26 cellular contexts compared by ENCODE assay signal in the genomic region with DNA sequence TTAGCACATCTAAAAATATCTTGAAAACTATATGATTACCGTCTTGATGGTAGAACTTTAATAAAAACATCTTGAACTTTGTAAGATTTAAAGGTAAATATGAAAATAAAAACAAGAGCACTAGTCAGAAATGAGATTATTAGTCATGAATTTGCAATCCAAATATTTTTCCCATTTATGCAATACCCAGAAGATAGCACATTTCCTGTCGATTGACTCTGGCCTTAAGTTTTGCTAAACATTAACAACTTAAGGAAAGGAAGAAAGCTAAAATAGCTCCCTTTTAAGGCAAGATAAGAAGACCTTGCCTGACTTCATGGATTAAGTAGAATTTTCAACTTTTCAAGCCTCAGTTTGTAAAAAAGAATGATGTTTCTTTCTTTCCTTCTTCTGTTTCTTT.
A peak's percentile ranks its signal among the peaks of the same experiment; 100 is the strongest.
DNase-seq lines count a peak whose midpoint lies in the region; ATAC-seq and TF ChIP-seq lines count a peak whose summit lies in the region.
"Had no signal": no experiment of that assay in that cellular context is flagged by ENCODE, and none has a peak within 500 bp of the region (broad histone marks: within the 10 kb centered on the region; RNA-seq: fewer than 3 reads in every experiment).

No MANE protein-coding gene starts in this region.

- ATAC-seq in gastroesophageal sphincter: no peak
- ATAC-seq: heart left ventricle, K562, right lobe of liver, T-helper 17 cell had no signal

- H3K4me1 Mint-ChIP-seq in osteocyte (ENCODE audit: unreplicated experiment): peaks cover 36% of the 10 kb centered on the region
- H3K4me1 Mint-ChIP-seq: memory B cell, neural crest cell, T-helper 17 cell had no signal

- DNase-seq in EL (peak; percentile 43), amniotic epithelial cell (ENCODE audit: low read depth) (peak; percentile 69), fibroblast of pulmonary artery (ENCODE audit: low read depth) (peak; percentile 92), osteocyte (ENCODE audit: extremely low spot score, unreplicated experiment) (no peak), retina (no peak), NCI-H2196 treated with DMSO at 0.1 percent for 48 hours (lab: John Stamatoyannopoulos, UW; ENCODE audit: unreplicated experiment) (no peak)
- DNase-seq: activated naive CD4-positive, alpha-beta T cell; effector CD4-positive, alpha-beta T cell; HCEC 1CT; heart left ventricle; NCI-H1092 treated with DMSO at 0.1 percent for 48 hours; NCI-H1930; NCI-H524 treated with DMSO at 0.1 percent for 48 hours; NK-92 treated with Interleukin-12 subunit alpha and Interleukin-12 subunit beta, amount 100 ng/mL, for 24 hours; posterior cingulate gyrus; right lobe of liver; Right ventricle myocardium superior; stimulated activated CD4-positive, alpha-beta T cell treated with anti-CD3 and anti-CD28 coated beads, Interleukin-2, amount 100 ng/mL, for 48 hours; stomach; T-helper 17 cell; thyroid gland had no signal

- WGBS in gastroesophageal sphincter (ENCODE audit: low coverage in 1 of 2), 2 donors: 30 to 39% methylated on average over 2 of the region's 2 CpGs

- TF ChIP-seq CTCF in fibroblast of pulmonary artery (IDR thresholded peaks at IDR 0.05; ENCODE audit: low read length, missing control alignments): no peak
- TF ChIP-seq CTCF in osteocyte (IDR thresholded peaks at IDR 0.05): no peak
- TF ChIP-seq CTCF in gastroesophageal sphincter (IDR thresholded peaks at IDR 0.05): no peak

- TF ChIP-seq EP300 in gastroesophageal sphincter (IDR thresholded peaks at IDR 0.05): no peak

- no peak overlapping the region for H3K4me3 Mint-ChIP-seq in osteocyte (ENCODE audit: unreplicated experiment)
- H3K4me3 Mint-ChIP-seq: memory B cell, neural crest cell, T-helper 17 cell had no signal

- H3K27ac ChIP-seq in gastroesophageal sphincter: no peak overlapping the region
- H3K27ac ChIP-seq: epithelial cell of prostate, right lobe of liver, stomach, thyroid gland had no signal

- H3K27me3 ChIP-seq in gastroesophageal sphincter: no peaks in the 10 kb centered on the region
- H3K27me3 ChIP-seq: heart left ventricle, right lobe of liver, stomach, thyroid gland had no signal

- no peaks in the 10 kb centered on the region for H3K27me3 Mint-ChIP-seq in osteocyte (ENCODE audit: unreplicated experiment)
- H3K27me3 Mint-ChIP-seq: memory B cell, T-helper 17 cell had no signal

- H3K36me3 Mint-ChIP-seq in osteocyte (ENCODE audit: unreplicated experiment): no peaks in the 10 kb centered on the region
- H3K36me3 Mint-ChIP-seq: memory B cell had no signal

- TF ChIP-seq POLR2A in gastroesophageal sphincter (IDR thresholded peaks at IDR 0.05): no peak

- H3K27ac Mint-ChIP-seq in osteocyte (ENCODE audit: unreplicated experiment): peak overlapping the region; percentile 41
- H3K27ac Mint-ChIP-seq: memory B cell, T-helper 17 cell had no signal

- no peaks in the 10 kb centered on the region for H3K4me1 ChIP-seq in gastroesophageal sphincter
- H3K4me1 ChIP-seq: right lobe of liver, stomach, thyroid gland had no signal

- no peaks in the 10 kb centered on the region for H3K9me3 ChIP-seq in gastroesophageal sphincter
- H3K9me3 ChIP-seq: heart left ventricle, right lobe of liver, thyroid gland had no signal

- H3K36me3 ChIP-seq in gastroesophageal sphincter: no peaks in the 10 kb centered on the region
- H3K36me3 ChIP-seq: heart left ventricle, right lobe of liver, stomach, thyroid gland had no signal

- H3K4me3 ChIP-seq in fibroblast of pulmonary artery (replicated peaks; ENCODE audit: low read depth, low read length): no peak overlapping the region
- H3K4me3 ChIP-seq in gastroesophageal sphincter: no peak overlapping the region
- H3K4me3 ChIP-seq: heart left ventricle, K562, right lobe of liver, stomach, thyroid gland had no signal

- H3K9me3 Mint-ChIP-seq in osteocyte (ENCODE audit: unreplicated experiment): peaks cover 2% of the 10 kb centered on the region
- H3K9me3 Mint-ChIP-seq: neural crest cell had no signal

Comparison
In these comparisons a context has a peak if more than half of its experiments do, and no peak if none do; other contexts are left out.
1. DNase-seq: peak in EL (single experiment), amniotic epithelial cell (single experiment) and fibroblast of pulmonary artery (single experiment); none in osteocyte (single experiment), retina (single experiment) and NCI-H2196 treated with DMSO at 0.1 percent for 48 hours (single experiment).